Comparison of ENCODE assay signal across 1 cellular context in the genomic region with DNA sequence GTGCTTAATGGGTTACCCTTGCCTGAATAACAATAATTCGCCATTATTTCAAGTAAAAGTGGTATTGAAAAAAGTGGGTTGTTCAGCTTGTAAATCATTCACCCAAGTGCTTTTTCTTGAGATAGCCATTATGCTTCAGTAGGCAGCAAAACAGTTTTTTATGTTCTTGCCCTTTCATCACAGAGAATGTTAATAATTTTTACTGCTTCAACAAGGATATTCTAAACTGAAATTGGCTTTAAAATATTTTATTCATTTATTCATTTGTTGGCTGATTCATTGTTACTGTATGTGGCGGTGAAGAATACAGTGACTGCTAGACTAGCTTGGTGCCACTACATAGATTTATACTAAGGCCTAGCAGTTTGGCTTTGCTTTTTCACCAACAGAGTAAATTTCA.
TF ChIP-seq lines count a peak whose summit lies in the region.

No MANE protein-coding gene starts in this region.

TF ChIP-seq in HEK293, 187 proteins besides CTCF, POLR2A, EP300 and RAD21 (continued from another document):
- TF ChIP-seq, protein P1, sequence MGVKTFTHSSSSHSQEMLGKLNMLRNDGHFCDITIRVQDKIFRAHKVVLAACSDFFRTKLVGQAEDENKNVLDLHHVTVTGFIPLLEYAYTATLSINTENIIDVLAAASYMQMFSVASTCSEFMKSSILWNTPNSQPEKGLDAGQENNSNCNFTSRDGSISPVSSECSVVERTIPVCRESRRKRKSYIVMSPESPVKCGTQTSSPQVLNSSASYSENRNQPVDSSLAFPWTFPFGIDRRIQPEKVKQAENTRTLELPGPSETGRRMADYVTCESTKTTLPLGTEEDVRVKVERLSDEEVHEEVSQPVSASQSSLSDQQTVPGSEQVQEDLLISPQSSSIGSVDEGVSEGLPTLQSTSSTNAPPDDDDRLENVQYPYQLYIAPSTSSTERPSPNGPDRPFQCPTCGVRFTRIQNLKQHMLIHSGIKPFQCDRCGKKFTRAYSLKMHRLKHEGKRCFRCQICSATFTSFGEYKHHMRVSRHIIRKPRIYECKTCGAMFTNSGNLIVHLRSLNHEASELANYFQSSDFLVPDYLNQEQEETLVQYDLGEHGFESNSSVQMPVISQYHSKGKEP (tag by site-specific recombination; IDR thresholded peaks at IDR 0.05) = no peak
- TF ChIP-seq, protein P2, sequence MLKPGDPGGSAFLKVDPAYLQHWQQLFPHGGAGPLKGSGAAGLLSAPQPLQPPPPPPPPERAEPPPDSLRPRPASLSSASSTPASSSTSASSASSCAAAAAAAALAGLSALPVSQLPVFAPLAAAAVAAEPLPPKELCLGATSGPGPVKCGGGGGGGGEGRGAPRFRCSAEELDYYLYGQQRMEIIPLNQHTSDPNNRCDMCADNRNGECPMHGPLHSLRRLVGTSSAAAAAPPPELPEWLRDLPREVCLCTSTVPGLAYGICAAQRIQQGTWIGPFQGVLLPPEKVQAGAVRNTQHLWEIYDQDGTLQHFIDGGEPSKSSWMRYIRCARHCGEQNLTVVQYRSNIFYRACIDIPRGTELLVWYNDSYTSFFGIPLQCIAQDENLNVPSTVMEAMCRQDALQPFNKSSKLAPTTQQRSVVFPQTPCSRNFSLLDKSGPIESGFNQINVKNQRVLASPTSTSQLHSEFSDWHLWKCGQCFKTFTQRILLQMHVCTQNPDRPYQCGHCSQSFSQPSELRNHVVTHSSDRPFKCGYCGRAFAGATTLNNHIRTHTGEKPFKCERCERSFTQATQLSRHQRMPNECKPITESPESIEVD (tag by site-specific recombination; IDR thresholded peaks at IDR 0.05) = 0 out of 2 replicates have a peak, but pooled peaks have one; percentile 32
- TF ChIP-seq GLIS2 (tag by site-specific recombination; IDR thresholded peaks at IDR 0.05) = no peak
- no peak for TF ChIP-seq ZNF132 (tag by site-specific recombination; IDR thresholded peaks at IDR 0.05; ENCODE audit: borderline replicate concordance)
- no peak for TF ChIP-seq ZNF112 (tag by site-specific recombination; IDR thresholded peaks at IDR 0.05)
